5 cellular contexts compared by ENCODE assay signal in the genomic region with DNA sequence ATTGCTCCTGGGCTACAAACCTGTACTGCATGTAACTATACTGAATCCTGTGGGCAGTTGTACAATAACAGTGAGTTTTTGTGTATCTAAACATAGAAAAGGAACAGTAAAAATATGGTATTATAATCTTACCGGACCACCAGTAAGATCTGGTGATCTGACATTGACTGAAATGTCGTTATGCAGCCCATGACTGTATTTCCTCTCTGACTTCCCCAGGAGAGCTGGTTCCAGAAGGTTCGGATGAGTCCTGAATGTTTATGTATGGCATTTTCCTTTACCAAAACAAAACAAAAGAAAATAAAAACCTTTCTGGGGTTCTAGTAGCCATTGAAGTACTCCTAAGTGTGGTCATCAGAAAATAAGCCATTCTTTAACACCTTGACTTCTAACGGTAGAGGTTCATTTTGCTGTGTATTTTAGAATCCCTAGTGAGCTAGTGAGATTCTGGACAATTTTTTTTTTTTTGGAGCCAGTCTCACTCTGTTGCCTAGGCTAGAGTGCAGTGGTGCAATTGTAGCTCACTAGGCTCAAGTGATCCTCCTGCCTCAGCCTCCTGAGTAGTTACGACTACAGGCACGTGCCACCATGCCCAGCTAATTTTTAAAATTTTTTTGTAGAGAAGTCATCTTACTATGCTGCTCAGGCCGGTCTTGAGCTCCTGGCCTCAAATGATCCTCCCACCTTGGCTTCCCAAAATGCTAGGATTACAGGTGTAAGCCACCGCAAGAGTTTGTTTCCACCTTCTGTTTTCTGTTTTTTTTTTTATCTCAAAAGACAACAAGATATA.
"Had no signal": no experiment of that assay in that cellular context is flagged by ENCODE, and none has a peak within 500 bp of the region (broad histone marks: within the 10 kb centered on the region; RNA-seq: fewer than 3 reads in every experiment).

No MANE protein-coding gene starts in this region.

- H3K27ac Mint-ChIP-seq: GM23338, H9 had no signal

- H3K9me3 Mint-ChIP-seq: GM23338, H9 had no signal

- H3K4me3 ChIP-seq: GM23338, K562 had no signal

- DNase-seq: H9, HCEC 1CT, IMR-90 had no signal

- ATAC-seq: K562 had no signal

- H3K4me2 ChIP-seq: GM23338 had no signal

- H3K4me3 Mint-ChIP-seq: GM23338, H9 had no signal

- H2AFZ ChIP-seq: GM23338 had no signal
